4 cellular contexts compared by ENCODE assay signal in the genomic region with DNA sequence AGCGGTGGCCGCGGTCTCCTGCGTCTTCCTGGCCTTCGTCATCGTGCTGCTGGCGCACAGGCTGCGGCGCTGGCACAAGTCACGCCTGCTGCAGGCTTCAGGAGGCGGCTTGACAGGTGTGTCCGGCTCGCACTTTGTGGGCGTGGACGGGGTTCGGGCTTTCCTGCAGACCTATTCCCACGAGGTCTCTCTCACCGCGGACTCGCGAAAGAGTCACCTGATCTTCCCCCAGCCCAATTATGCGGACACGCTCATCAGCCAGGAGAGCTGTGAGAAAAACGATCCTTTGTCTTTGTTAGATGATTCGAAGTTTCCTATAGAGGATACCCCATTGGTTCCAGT. TPM values are rescaled to one million over a fixed set of nuclear protein-coding genes. Genes with fewer than 3 reads are reported as not detected.
"Had no signal": no experiment of that assay in that cellular context is flagged by ENCODE, and none has a peak within 500 bp of the region (broad histone marks: within the 10 kb centered on the region; RNA-seq: fewer than 3 reads in every experiment).

No MANE protein-coding gene starts in this region.

RNA-seq across cellular contexts. Expression of a gene that starts 2.2 kb away (rescaled TPM):
- total RNA-seq: activated naive CD4-positive, alpha-beta T cell treated with anti-CD3 and anti-CD28 coated beads for 36 hours had no signal
- polyA plus RNA-seq: naive thymus-derived CD4-positive, alpha-beta T cell had no signal

RNA-seq across cellular contexts. Expression of a gene that starts 2.5 kb away (rescaled TPM):
- total RNA-seq: activated CD4-positive, alpha-beta T cell treated with anti-CD3 and anti-CD28 coated beads, Interleukin-2, amount 10 ng/mL, durations not matched to agents 7 days and 5 days had no signal

RNA-seq across cellular contexts. Expression of a gene that starts 5.6 kb away (rescaled TPM):
- total RNA-seq: activated CD4-positive, alpha-beta memory T cell treated with anti-CD3 and anti-CD28 coated beads, Interleukin-2, amount 10 ng/mL, durations not matched to agents 7 days and 5 days; activated CD4-positive, alpha-beta T cell treated with anti-CD3 and anti-CD28 coated beads, Interleukin-2, amount 10 ng/mL, durations not matched to agents 7 days and 5 days had no signal
- polyA plus RNA-seq: naive thymus-derived CD4-positive, alpha-beta T cell had no signal

RNA-seq across cellular contexts. Expression of a gene that starts 7.4 kb away (rescaled TPM):
- total RNA-seq: activated CD4-positive, alpha-beta memory T cell treated with anti-CD3 and anti-CD28 coated beads, Interleukin-2, amount 10 ng/mL, durations not matched to agents 7 days and 5 days had no signal

RNA-seq across cellular contexts. Expression of a gene that starts 12.7 kb away (rescaled TPM):
- total RNA-seq: activated CD4-positive, alpha-beta memory T cell treated with anti-CD3 and anti-CD28 coated beads, Interleukin-2, amount 10 ng/mL, durations not matched to agents 7 days and 5 days; activated CD4-positive, alpha-beta T cell treated with anti-CD3 and anti-CD28 coated beads, Interleukin-2, amount 10 ng/mL, durations not matched to agents 7 days and 5 days had no signal
- polyA plus RNA-seq: naive thymus-derived CD4-positive, alpha-beta T cell had no signal
